14 cellular contexts compared by ENCODE assay signal in the genomic region with DNA sequence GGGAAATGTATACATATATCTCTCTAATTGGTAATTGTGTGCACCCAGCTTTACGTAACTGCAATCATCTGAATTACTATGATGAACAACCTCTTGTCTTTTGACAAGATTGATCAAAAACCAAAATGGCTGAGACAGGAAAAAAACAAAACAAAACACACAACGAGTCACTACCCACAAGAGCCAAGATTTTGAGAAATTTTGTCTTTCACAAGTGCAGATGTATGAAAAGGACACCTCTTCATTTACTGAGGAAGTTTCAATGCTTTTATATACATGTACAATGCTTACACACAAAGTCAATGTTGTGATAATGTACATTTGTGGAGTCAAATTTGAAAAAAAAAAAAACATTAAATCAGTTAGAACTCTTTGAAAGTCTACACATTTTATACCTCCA.
"Had no signal": no experiment of that assay in that cellular context is flagged by ENCODE, and none has a peak within 500 bp of the region (broad histone marks: within the 10 kb centered on the region; RNA-seq: fewer than 3 reads in every experiment).

No MANE protein-coding gene starts in this region.

- H3K27ac ChIP-seq: coronary artery, left ventricle myocardium inferior, sigmoid colon, testis, uterus had no signal

- H3K4me3 ChIP-seq: coronary artery, left ventricle myocardium inferior, sigmoid colon, testis, uterus had no signal

- H3K9me3 ChIP-seq: left ventricle myocardium inferior, sigmoid colon, testis, uterus had no signal

- H3K36me3 ChIP-seq: sigmoid colon, uterus had no signal

- H3K27me3 ChIP-seq: sigmoid colon, testis, uterus had no signal

- H3K4me1 ChIP-seq: left ventricle myocardium inferior, sigmoid colon, testis, uterus had no signal

- DNase-seq: activated CD4-positive, alpha-beta memory T cell treated with anti-CD3 and anti-CD28 coated beads for 36 hours; cerebellar nuclear complex; hippocampal formation; left ventricle myocardium inferior; natural killer cell; retina; sigmoid colon; stimulated activated CD4-positive, alpha-beta T cell treated with anti-CD3 and anti-CD28 coated beads, Interleukin-2, amount 100 ng/mL, for 48 hours; stimulated activated naive CD4-positive, alpha-beta T cell; T-helper 9 cell; testis; trophoblast cell; uterus had no signal
